In genomic region chr3:11660242-11660641, GRCh38 we compare ENCODE assay signal across 14 cellular contexts. TPM values are rescaled to one million over a fixed set of nuclear protein-coding genes. Genes with fewer than 3 reads are reported as not detected.
DNase-seq lines count a peak whose midpoint lies in the region; ATAC-seq and TF ChIP-seq lines count a peak whose summit lies in the region.
"Had no signal": no experiment of that assay in that cellular context is flagged by ENCODE, and none has a peak within 500 bp of the region (broad histone marks: within the 10 kb centered on the region; RNA-seq: fewer than 3 reads in every experiment).

No MANE protein-coding gene starts in this region.

- no peaks in the 10 kb centered on the region for H3K27me3 Mint-ChIP-seq in neural crest cell (ENCODE audit: low read depth)
- H3K27me3 Mint-ChIP-seq: CD8-positive, alpha-beta memory T cell had no signal

- H3K4me1 ChIP-seq in body of pancreas, result peaks cover 73% of the 10 kb centered on the region
- H3K4me1 ChIP-seq: BE2C had no signal

- TF ChIP-seq POLR2A in body of pancreas (IDR thresholded peaks at IDR 0.05), result peak in 1 of 3 donors; percentile 20

- no peaks in the 10 kb centered on the region for H3K9me3 Mint-ChIP-seq in neural crest cell

- H3K27me3 ChIP-seq in body of pancreas, result no peaks in the 10 kb centered on the region
- H3K27me3 ChIP-seq: BE2C had no signal

- no peak overlapping the region for H3K4me3 ChIP-seq in body of pancreas

- H3K4me1 Mint-ChIP-seq in neural crest cell, result peaks cover 4% of the 10 kb centered on the region

- H3K36me3 Mint-ChIP-seq in neural crest cell (ENCODE audit: low read depth), result no peaks in the 10 kb centered on the region

- ATAC-seq in body of pancreas (peak; percentile 92), GM21717 (IDR thresholded peaks at IDR 0.05; ENCODE audit: unreplicated experiment) (no peak)

- DNase-seq in NCI-H146 treated with DMSO at 0.1 percent for 48 hours (lab: John Stamatoyannopoulos, UW; ENCODE audit: unreplicated experiment), result peak; percentile 8
- DNase-seq in body of pancreas, result peak; percentile 80 to 90 (median 84)
- no peak for DNase-seq in neural crest cell (ENCODE audit: low read depth, low spot score)
- DNase-seq in NCI-H2081 treated with DMSO at 0.1 percent for 48 hours (lab: John Stamatoyannopoulos, UW), result no peak
- DNase-seq in iPS-NIHi11 (ENCODE audit: low spot score), result no peak
- DNase-seq: BE2C; CD8-positive, alpha-beta memory T cell; EL; NCI-H1436; NCI-H2107; NCI-H446 treated with DMSO at 0.1 percent for 48 hours; NCI-H82 had no signal

- H3K27ac Mint-ChIP-seq in neural crest cell (ENCODE audit: unreplicated experiment), result peak overlapping the region; percentile 16
- H3K27ac Mint-ChIP-seq: CD8-positive, alpha-beta memory T cell had no signal

- intact Hi-C loops in body of pancreas (cut with DNase I), result no loop called here

- H3K27ac ChIP-seq in C4-2B (peak overlapping the region; percentile 48), body of pancreas (peak overlapping the region in 3 of 4 donors; percentile 60 to 80 (median 68))

- H3K36me3 ChIP-seq in body of pancreas (replicated peaks in 1 of 2; ENCODE audit: insufficient read depth in 1 of 2, low read depth in 2 of 2), result no peaks in the 10 kb centered on the region
- H3K36me3 ChIP-seq: BE2C had no signal

- WGBS in body of pancreas, 2 donors, result 23 to 25% methylated on average over 3 of the region's 3 CpGs

- no peaks in the 10 kb centered on the region for H3K9me3 ChIP-seq in body of pancreas
- H3K9me3 ChIP-seq: BE2C had no signal

- no peak for TF ChIP-seq CTCF in C4-2B (conservative IDR thresholded peaks at IDR 0.05)
- no peak for TF ChIP-seq CTCF in body of pancreas (IDR thresholded peaks at IDR 0.05)
- no peak for TF ChIP-seq CTCF in neural crest cell (conservative IDR thresholded peaks at IDR 0.05)

- no peak overlapping the region for H3K4me3 Mint-ChIP-seq in neural crest cell
- H3K4me3 Mint-ChIP-seq: CD8-positive, alpha-beta memory T cell had no signal

RNA-seq across cellular contexts. Expression of gene VGLL4, which starts 16.5 kb away (rescaled TPM):
- total RNA-seq in body of pancreas, result 10 to 100 TPM; 66.4 to 91.0 TPM
- 82.8 and 90.2 TPM in 2 replicates for total RNA-seq in neural crest cell

Comparison
In these comparisons a context has a peak if more than half of its experiments do, and no peak if none do; other contexts are left out.
1. DNase-seq: peak in NCI-H146 treated with DMSO at 0.1 percent for 48 hours (single experiment) and body of pancreas (4 of 4); none in neural crest cell (single experiment), NCI-H2081 treated with DMSO at 0.1 percent for 48 hours (single experiment) and iPS-NIHi11 (single experiment).